ENCODE assay signal across 14 cellular contexts in the genomic region with DNA sequence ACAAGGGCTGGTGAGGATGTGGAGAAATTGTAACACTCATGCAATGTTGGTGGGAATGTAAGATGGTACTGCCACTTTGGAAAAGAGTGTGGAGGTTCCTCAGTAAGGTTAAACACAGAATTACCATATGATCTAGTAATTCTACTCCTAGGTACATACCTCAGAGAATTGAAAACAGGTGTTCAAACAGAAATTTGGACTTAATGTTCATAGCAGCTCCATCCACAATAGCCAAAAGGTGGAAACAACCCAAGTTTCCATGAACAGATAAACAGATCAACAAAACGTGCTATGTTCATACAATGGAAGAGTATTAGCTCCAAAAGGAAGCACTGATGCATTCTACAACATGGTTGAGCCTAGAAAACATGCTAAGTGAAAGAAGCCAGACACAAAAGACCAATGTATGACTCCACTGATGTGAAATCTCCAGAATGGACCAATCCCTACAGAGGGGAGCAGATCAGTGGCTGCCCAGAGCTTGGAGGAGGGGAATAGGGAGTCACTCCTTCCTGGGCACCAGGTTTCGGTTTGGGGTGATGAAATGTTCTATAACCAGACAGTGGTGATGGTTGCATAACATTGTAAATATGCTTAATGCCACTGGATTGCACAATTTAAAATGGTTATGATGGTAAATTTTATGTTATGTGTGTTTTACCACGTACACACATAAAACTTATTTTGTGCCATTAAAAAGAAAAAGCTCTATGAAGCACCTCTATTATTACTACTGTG. TPM values are rescaled to one million over a fixed set of nuclear protein-coding genes. Genes with fewer than 3 reads are reported as not detected.
DNase-seq lines count a peak whose midpoint lies in the region; ATAC-seq and TF ChIP-seq lines count a peak whose summit lies in the region.
"Had no signal": no experiment of that assay in that cellular context is flagged by ENCODE, and none has a peak within 500 bp of the region (broad histone marks: within the 10 kb centered on the region; RNA-seq: fewer than 3 reads in every experiment).

No MANE protein-coding gene starts in this region.

- no peaks in the 10 kb centered on the region for H3K36me3 ChIP-seq in subcutaneous abdominal adipose tissue (ENCODE audit: control insufficient read depth in 5 of 5, insufficient read depth in 5 of 5, low read length in 5 of 5)
- H3K36me3 ChIP-seq in OCI-LY7 (ENCODE audit: insufficient read depth, low read length) = no peaks in the 10 kb centered on the region
- H3K36me3 ChIP-seq: ascending aorta had no signal

- peak; percentile 61 for DNase-seq in NCI-H748 (lab: John Stamatoyannopoulos, UW; ENCODE audit: unreplicated experiment)
- DNase-seq in NCI-H748 treated with DMSO at 0.1 percent for 48 hours (lab: John Stamatoyannopoulos, UW) = no peak
- DNase-seq in NOMO-1 (lab: John Stamatoyannopoulos, UW; ENCODE audit: unreplicated experiment in 2 of 2) = peak; percentile 76 to 85
- DNase-seq in fibroblast of mammary gland (ENCODE audit: low read depth) = peak; percentile 72
- no peak for DNase-seq in OCI-LY7 (ENCODE audit: low spot score)
- no peak for DNase-seq in activated effector memory CD4-positive, alpha-beta T cell treated with Interleukin-2 at 50 U/mL for 16 hours
- DNase-seq: activated T-cell treated with anti-CD3 and anti-CD28 coated beads, Interleukin-2, amount 50 U/mL, for 1 hour; midbrain; NCI-H1105; right cardiac atrium; testis had no signal

- H3K9me2 ChIP-seq in OCI-LY7 (ENCODE audit: insufficient read depth, low read length) = no peaks in the 10 kb centered on the region

- H3K27me3 ChIP-seq in subcutaneous abdominal adipose tissue (ENCODE audit: control insufficient read depth in 5 of 5, insufficient read depth in 4 of 5, low read length in 5 of 5) = peaks cover 0 to 11% (median 8%) of the 10 kb centered on the region in 5 donors
- H3K27me3 ChIP-seq: ascending aorta, testis had no signal

- H4K20me1 ChIP-seq in OCI-LY7 (ENCODE audit: insufficient read depth, low read length) = no peaks in the 10 kb centered on the region

- no peak overlapping the region for H3K9ac ChIP-seq in subcutaneous abdominal adipose tissue (ENCODE audit: low read length in 5 of 5)

- peaks cover 0 to 3% (median 0%) of the 10 kb centered on the region in 5 donors for H3K9me3 ChIP-seq in subcutaneous abdominal adipose tissue (ENCODE audit: control insufficient read depth in 5 of 5, low read length in 5 of 5)
- no peaks in the 10 kb centered on the region for H3K9me3 ChIP-seq in OCI-LY7 (ENCODE audit: low read length)
- H3K9me3 ChIP-seq: testis had no signal

- no peak overlapping the region for H3K4me3 ChIP-seq in fibroblast of mammary gland (ENCODE audit: control insufficient read depth, low read depth, low read length)
- no peak overlapping the region for H3K4me3 ChIP-seq in subcutaneous abdominal adipose tissue (ENCODE audit: low read depth in 1 of 5, low read length in 5 of 5)
- H3K4me3 ChIP-seq in OCI-LY7 (ENCODE audit: low read depth, low read length, poor library complexity, severe bottlenecking) = no peak overlapping the region
- H3K4me3 ChIP-seq: ascending aorta, testis had no signal

- no peak for TF ChIP-seq CTCF in fibroblast of mammary gland (conservative IDR thresholded peaks at IDR 0.05; ENCODE audit: control insufficient read depth, insufficient read depth, low read depth, low read length)
- no peak for TF ChIP-seq CTCF in OCI-LY7 (conservative IDR thresholded peaks at IDR 0.05; ENCODE audit: low read length)

- no peak for ATAC-seq in GM21786 (IDR thresholded peaks at IDR 0.05; ENCODE audit: unreplicated experiment)
- ATAC-seq: right cardiac atrium had no signal

- POLR2A ChIA-PET in OCI-LY7 (lab: Charles Lee) = no interaction called here

- no TSS peak for BruUV-seq in OCI-LY7 (replicated peaks; lab: Mats Ljungman, UMichigan)

- no peaks in the 10 kb centered on the region for H3K79me2 ChIP-seq in OCI-LY7 (ENCODE audit: insufficient read depth, low read depth, low read length)

- intact Hi-C loops in OCI-LY7 (cut with micrococcal nuclease; ENCODE audit: unreplicated experiment) = no loop called here

- H2AFZ ChIP-seq in OCI-LY7 (ENCODE audit: low read length) = no peak overlapping the region

- CTCF ChIA-PET in OCI-LY7 (lab: Charles Lee; ENCODE audit: unreplicated experiment) = no interaction called here

- H3K4me2 ChIP-seq in OCI-LY7 (ENCODE audit: low read length) = no peak overlapping the region

- peak overlapping the region; percentile 81 for H3K27ac ChIP-seq in subcutaneous abdominal adipose tissue (ENCODE audit: low read depth, low read length)
- H3K27ac ChIP-seq in OCI-LY7 (ENCODE audit: low read depth, low read length, poor library complexity, severe bottlenecking) = no peak overlapping the region
- H3K27ac ChIP-seq: ascending aorta had no signal

- H3K4me1 ChIP-seq in subcutaneous abdominal adipose tissue (ENCODE audit: control insufficient read depth in 5 of 5, insufficient read depth in 5 of 5, low read length in 5 of 5) = peaks cover 2 to 21% (median 11%) of the 10 kb centered on the region in 5 donors
- no peaks in the 10 kb centered on the region for H3K4me1 ChIP-seq in OCI-LY7 (ENCODE audit: insufficient read depth, low read length, poor library complexity, severe bottlenecking)
- H3K4me1 ChIP-seq: ascending aorta had no signal

RNA-seq across cellular contexts. Expression of a gene that starts 5.7 kb away (rescaled TPM):
- 0.13 and 0.44 TPM in 2 replicates for total RNA-seq in OCI-LY7 (2014; rRNA removed; shearing (Covaris generic))
- 0.51 and 0.65 TPM in 2 replicates for total RNA-seq in OCI-LY7 (2022)

RNA-seq across cellular contexts. Expression of a gene that starts 24.4 kb away (rescaled TPM):
- total RNA-seq in OCI-LY7 (2014; rRNA removed; shearing (Covaris generic)) = 0.09 and 0.26 TPM in 2 replicates
- not detected in 2 replicates for total RNA-seq in OCI-LY7 (2022)
- total RNA-seq: ascending aorta had no signal

Comparison
In these comparisons a context has a peak if more than half of its experiments do, and no peak if none do; other contexts are left out.
1. DNase-seq: peak in NCI-H748 (single experiment), NOMO-1 (2 of 2) and fibroblast of mammary gland (single experiment); none in NCI-H748 treated with DMSO at 0.1 percent for 48 hours (single experiment), OCI-LY7 (single experiment) and activated effector memory CD4-positive, alpha-beta T cell treated with Interleukin-2 at 50 U/mL for 16 hours (single experiment).